1 cellular context compared by ENCODE assay signal in the genomic region with DNA sequence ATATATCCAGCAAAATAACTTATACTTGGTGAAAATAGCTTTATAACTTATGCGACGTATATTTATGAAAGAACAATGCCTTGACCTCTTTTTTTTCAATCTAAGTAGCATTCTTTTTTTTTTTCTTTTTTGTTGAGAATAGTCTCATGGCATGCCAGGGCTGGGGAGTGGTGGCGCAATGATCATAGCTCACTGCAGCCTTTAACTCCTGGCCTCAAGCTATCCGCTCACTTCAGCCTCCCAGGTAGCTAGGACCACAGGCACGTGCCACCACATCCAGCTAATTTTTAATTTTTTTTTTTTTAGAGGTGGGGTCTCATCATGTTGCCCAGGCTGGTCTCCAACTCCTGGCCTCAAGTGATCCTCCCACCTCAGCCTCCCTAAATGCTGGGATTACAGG.
TF ChIP-seq lines count a peak whose summit lies in the region.

No MANE protein-coding gene starts in this region.

TF ChIP-seq in H1, 55 proteins besides CTCF, POLR2A, EP300 and RAD21:
- TF ChIP-seq RBBP5 (IDR thresholded peaks at IDR 0.05; ENCODE audit: borderline replicate concordance, low read depth, low read length) (no peak), CEBPB (IDR thresholded peaks at IDR 0.05; ENCODE audit: low read depth, low read length) (peak; percentile 48; the same call in 1 of the 2 replicates)
